Comparison of ENCODE assay signal across 14 cellular contexts in the genomic region with DNA sequence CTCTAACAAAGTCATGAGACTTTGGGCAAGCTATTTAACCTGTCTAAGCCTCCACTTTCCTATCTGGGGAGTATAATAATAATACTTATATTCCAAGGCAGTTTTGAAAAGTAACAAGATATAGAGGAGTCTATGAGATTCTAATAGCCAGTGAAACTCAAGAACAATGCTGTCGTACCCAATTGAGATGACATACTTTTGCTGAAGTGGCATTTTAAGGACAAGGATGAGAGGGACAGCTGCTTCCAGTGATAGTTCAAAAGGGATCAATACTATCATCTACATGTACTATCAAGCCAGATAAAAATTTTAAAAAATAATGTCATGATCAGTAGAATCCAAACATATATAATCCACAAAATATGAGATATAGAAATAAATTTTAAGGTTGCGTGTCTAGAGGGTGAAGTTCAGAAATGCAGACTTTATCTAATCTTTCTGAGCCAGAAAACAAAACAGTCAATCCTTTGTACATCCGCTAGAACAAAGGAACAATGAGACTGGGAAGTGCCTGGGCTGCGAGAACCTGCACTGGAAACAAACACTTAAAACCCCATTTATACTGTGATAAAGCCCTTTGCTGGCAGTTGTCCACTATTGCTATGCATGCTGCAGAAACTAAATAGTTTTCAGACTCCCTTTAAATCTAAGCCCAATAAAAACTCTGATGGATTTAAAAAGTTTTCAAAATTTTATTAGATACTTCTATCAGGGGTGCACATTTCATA. TPM values are rescaled to one million over a fixed set of nuclear protein-coding genes. Genes with fewer than 3 reads are reported as not detected.
DNase-seq lines count a peak whose midpoint lies in the region; ATAC-seq and TF ChIP-seq lines count a peak whose summit lies in the region.
"Had no signal": no experiment of that assay in that cellular context is flagged by ENCODE, and none has a peak within 500 bp of the region (broad histone marks: within the 10 kb centered on the region; RNA-seq: fewer than 3 reads in every experiment).

No MANE protein-coding gene starts in this region.

- no peaks in the 10 kb centered on the region for H3K9me3 ChIP-seq in liver (ENCODE audit: control insufficient read depth in 4 of 4, low read length in 3 of 4)
- H3K9me3 ChIP-seq: esophagus muscularis mucosa, pancreas had no signal

- peaks cover 9% of the 10 kb centered on the region for H3K27me3 Mint-ChIP-seq in type B pancreatic cell

- no peak overlapping the region for H3K9ac ChIP-seq in liver (ENCODE audit: low read depth in 1 of 2, low read length in 2 of 2)

- peak overlapping the region; percentile 11 for H3K27ac ChIP-seq in brain microvascular endothelial cell
- H3K27ac ChIP-seq in liver (ENCODE audit: low read depth in 1 of 2, low read length in 2 of 2), result no peak overlapping the region
- H3K27ac ChIP-seq: esophagus muscularis mucosa, pancreas had no signal

- no peaks in the 10 kb centered on the region for H3K9me3 Mint-ChIP-seq in type B pancreatic cell

- no peaks in the 10 kb centered on the region for H3K4me1 ChIP-seq in liver (ENCODE audit: control insufficient read depth in 4 of 4, insufficient read depth in 4 of 4, low read length in 3 of 4)
- H3K4me1 ChIP-seq: esophagus muscularis mucosa, pancreas had no signal

- ATAC-seq in GM21619 (IDR thresholded peaks at IDR 0.05; ENCODE audit: unreplicated experiment), result no peak
- ATAC-seq in HG03025 (IDR thresholded peaks at IDR 0.05; ENCODE audit: low FRiP score, unreplicated experiment), result no peak

- 40% methylated on average over 4 of the region's 4 CpGs for WGBS in liver

- DNase-seq in COLO829 (ENCODE audit: low spot score) (peak; percentile 42), NCI-H2029 treated with DMSO at 0.1 percent for 48 hours (lab: John Stamatoyannopoulos, UW) (peak; percentile 82), brain microvascular endothelial cell (peak; percentile 31), AG20443 (ENCODE audit: low spot score) (no peak), type B pancreatic cell (ENCODE audit: extremely low spot score, unreplicated experiment) (no peak)
- DNase-seq: activated naive CD4-positive, alpha-beta T cell treated with anti-CD3 and anti-CD28 coated beads, Interleukin-2, amount 50 U/mL, for 16 hours; DMS79; NCI-H1694; pancreas; stimulated activated CD8-positive, alpha-beta memory T cell treated with anti-CD3 and anti-CD28 coated beads, Interleukin-4, amount 100 ng/mL, for 48 hours had no signal

- in situ Hi-C loops in brain microvascular endothelial cell (cut with HindIII; ENCODE audit: low pct_ligation_motif_present, low sequenced_read_pairs), result loop anchor here (25.0 kb wide), 1 partner anchor 711 kb away; no protein-coding TSS in a partner anchor

- H3K4me3 Mint-ChIP-seq in type B pancreatic cell, result no peak overlapping the region

- H3K27me3 ChIP-seq in brain microvascular endothelial cell (replicated peaks) (no peaks in the 10 kb centered on the region), liver (ENCODE audit: control insufficient read depth in 4 of 4, insufficient read depth in 4 of 4, low read length in 3 of 4) (no peaks in the 10 kb centered on the region)
- H3K27me3 ChIP-seq: esophagus muscularis mucosa, pancreas had no signal

- H3K36me3 ChIP-seq in brain microvascular endothelial cell (replicated peaks) (no peaks in the 10 kb centered on the region), liver (ENCODE audit: control insufficient read depth in 4 of 4, insufficient read depth in 3 of 4, low read depth in 1 of 4, low read length in 3 of 4) (no peaks in the 10 kb centered on the region)
- H3K36me3 ChIP-seq: pancreas had no signal

- TF ChIP-seq RAD21 in liver (IDR thresholded peaks at IDR 0.05), result no peak

- no peaks in the 10 kb centered on the region for H3K36me3 Mint-ChIP-seq in type B pancreatic cell

- TF ChIP-seq CTCF in brain microvascular endothelial cell (IDR thresholded peaks at IDR 0.05; ENCODE audit: low read depth, low read length, missing control alignments) (no peak), liver (IDR thresholded peaks at IDR 0.05; ENCODE audit: low read depth, low read length, missing input control) (no peak), type B pancreatic cell (conservative IDR thresholded peaks at IDR 0.05) (no peak)

- no peaks in the 10 kb centered on the region for H3K4me1 Mint-ChIP-seq in type B pancreatic cell (ENCODE audit: unreplicated experiment)

- no peak overlapping the region for H3K27ac Mint-ChIP-seq in type B pancreatic cell

- H3K4me3 ChIP-seq in brain microvascular endothelial cell (ENCODE audit: low read depth, low read length) (no peak overlapping the region), liver (ENCODE audit: low read depth in 1 of 3, low read length in 3 of 3) (no peak overlapping the region)
- H3K4me3 ChIP-seq: esophagus muscularis mucosa, pancreas had no signal

TF ChIP-seq in liver, 16 proteins besides CTCF, POLR2A, EP300 and RAD21:
- TF ChIP-seq YY1 (IDR thresholded peaks at IDR 0.05) (no peak), GABPA (IDR thresholded peaks at IDR 0.05 in 1 of 2, conservative IDR thresholded peaks at IDR 0.05 in 1 of 2) (no peak), FOXA2 (IDR thresholded peaks at IDR 0.05) (no peak), EGR1 (IDR thresholded peaks at IDR 0.05; ENCODE audit: low read depth in 2 of 2) (no peak), NR2F2 (IDR thresholded peaks at IDR 0.05) (peak; percentile 60), TAF1 (conservative IDR thresholded peaks at IDR 0.05) (no peak), FOXA1 (IDR thresholded peaks at IDR 0.05) (no peak)

RNA-seq across cellular contexts. Expression of a gene that starts 38.6 kb away (rescaled TPM):
- total RNA-seq in liver (10 to 100 TPM in 1 of 2 donors, 1 to 10 TPM in 1; 9.0 to 64.9 TPM), type B pancreatic cell (ENCODE audit: low replicate concordance) (1.2 and 4.2 TPM in 2 replicates)
- 1 to 10 TPM; 6.3 to 7.8 TPM for polyA plus RNA-seq in liver

Comparison
In these comparisons a context has a peak if more than half of its experiments do, and no peak if none do; other contexts are left out.
1. DNase-seq: peak in COLO829 (single experiment), NCI-H2029 treated with DMSO at 0.1 percent for 48 hours (single experiment) and brain microvascular endothelial cell (single experiment); none in AG20443 (single experiment) and type B pancreatic cell (single experiment).